ENCODE assay signal across 9 cellular contexts in genomic region chr5:1315018-1315708, GRCh38. TPM values are rescaled to one million over a fixed set of nuclear protein-coding genes. Genes with fewer than 3 reads are reported as not detected.
DNase-seq lines count a peak whose midpoint lies in the region; ATAC-seq and TF ChIP-seq lines count a peak whose summit lies in the region.
"Had no signal": no experiment of that assay in that cellular context is flagged by ENCODE, and none has a peak within 500 bp of the region (broad histone marks: within the 10 kb centered on the region; RNA-seq: fewer than 3 reads in every experiment).

No MANE protein-coding gene starts in this region.

- no TSS peak for BruUV-seq in Panc1 (replicated peaks; lab: Mats Ljungman, UMichigan)

- POLR2A ChIA-PET in Panc1 (lab: Charles Lee): no interaction called here

- H3K27me3 ChIP-seq in Panc1 (ENCODE audit: control insufficient read depth, insufficient read depth, low read length): no peaks in the 10 kb centered on the region
- H3K27me3 ChIP-seq in aorta (ENCODE audit: control insufficient read depth in 1 of 2, insufficient read depth in 2 of 2, low read length in 1 of 2): no peaks in the 10 kb centered on the region

- H3K4me1 Mint-ChIP-seq in activated naive CD8-positive, alpha-beta T cell (ENCODE audit: low read depth): peaks cover 62% of the 10 kb centered on the region
- peaks cover 63% of the 10 kb centered on the region for H3K4me1 Mint-ChIP-seq in activated naive CD8-positive, alpha-beta T cell treated with anti-CD3 and anti-CD28 coated beads for 36 hours
- H3K4me1 Mint-ChIP-seq in immature natural killer cell: peaks cover 57 to 64% of the 10 kb centered on the region in 2 donors

- H3K27ac Mint-ChIP-seq in activated naive CD8-positive, alpha-beta T cell: peak overlapping the region; percentile 64
- no peak overlapping the region for H3K27ac Mint-ChIP-seq in activated naive CD8-positive, alpha-beta T cell treated with anti-CD3 and anti-CD28 coated beads for 36 hours
- H3K27ac Mint-ChIP-seq in immature natural killer cell: no peak overlapping the region

- no peak for DNase-seq in activated naive CD8-positive, alpha-beta T cell treated with anti-CD3 and anti-CD28 coated beads for 36 hours
- DNase-seq in Panc1 (ENCODE audit: low read depth, low spot score): no peak
- no peak for DNase-seq in immature natural killer cell
- DNase-seq in aorta: peak; percentile 12 to 61
- no peak for DNase-seq in Kasumi-1 (lab: John Stamatoyannopoulos, UW)
- no peak for DNase-seq in substantia nigra (lab: John Stamatoyannopoulos, UW)
- DNase-seq: SIG-M5 had no signal

- no peaks in the 10 kb centered on the region for H3K9me3 Mint-ChIP-seq in activated naive CD8-positive, alpha-beta T cell (ENCODE audit: low read depth)
- H3K9me3 Mint-ChIP-seq in activated naive CD8-positive, alpha-beta T cell treated with anti-CD3 and anti-CD28 coated beads for 36 hours: peaks cover 10% of the 10 kb centered on the region
- peaks cover 3 to 17% (median 13%) of the 10 kb centered on the region in 6 donors for H3K9me3 Mint-ChIP-seq in immature natural killer cell

- H3K9me3 ChIP-seq in Panc1 (ENCODE audit: control insufficient read depth, insufficient read depth, low read depth, low read length): peaks cover 3% of the 10 kb centered on the region; the same call in 1 of the 2 replicates
- no peaks in the 10 kb centered on the region for H3K9me3 ChIP-seq in aorta (ENCODE audit: control insufficient read depth, low read length)

- peak overlapping the region; percentile 77 for H3K4me3 Mint-ChIP-seq in activated naive CD8-positive, alpha-beta T cell
- H3K4me3 Mint-ChIP-seq in activated naive CD8-positive, alpha-beta T cell treated with anti-CD3 and anti-CD28 coated beads for 36 hours: no peak overlapping the region
- peak overlapping the region; percentile 63 to 81 (median 73) for H3K4me3 Mint-ChIP-seq in immature natural killer cell

- intact Hi-C loops in Panc1 (cut with micrococcal nuclease; ENCODE audit: unreplicated experiment) (no loop called here), aorta (cut with DNase I) (no loop called here)

- ATAC-seq in Panc1 (0 out of 2 replicates have a peak, but pooled peaks have one; percentile 36), aorta (ENCODE audit: low FRiP score) (no peak), GM21723 (IDR thresholded peaks at IDR 0.05; ENCODE audit: unreplicated experiment) (no peak)

- H3K36me3 ChIP-seq in Panc1 (ENCODE audit: control insufficient read depth, insufficient read depth, low read length) (peaks cover 2% of the 10 kb centered on the region; the same call in 1 of the 2 replicates), aorta (ENCODE audit: control insufficient read depth in 1 of 2, insufficient read depth in 2 of 2, low read length in 1 of 2) (peaks cover 0 to 8% of the 10 kb centered on the region in 2 donors)

- in situ Hi-C loops in Panc1 (cut with HindIII; ENCODE audit: low pct_unique_long_range_greater_than_20kb, low sequenced_read_pairs): no loop called here

- H3K4me1 ChIP-seq in Panc1 (ENCODE audit: control insufficient read depth, insufficient read depth, low read length): peaks cover 21% of the 10 kb centered on the region
- no peaks in the 10 kb centered on the region for H3K4me1 ChIP-seq in aorta (ENCODE audit: control insufficient read depth in 1 of 2, insufficient read depth in 2 of 2, low read length in 2 of 2)

- H3K4me3 ChIP-seq in Panc1 (ENCODE audit: low read depth in 2 of 2, low read length in 2 of 2) (no peak overlapping the region), aorta (ENCODE audit: low read length in 2 of 2) (no peak overlapping the region)

- H3K27me3 Mint-ChIP-seq in activated naive CD8-positive, alpha-beta T cell: no peaks in the 10 kb centered on the region
- H3K27me3 Mint-ChIP-seq in activated naive CD8-positive, alpha-beta T cell treated with anti-CD3 and anti-CD28 coated beads for 36 hours: peaks cover 6% of the 10 kb centered on the region
- peaks cover 9 to 21% (median 19%) of the 10 kb centered on the region in 3 donors for H3K27me3 Mint-ChIP-seq in immature natural killer cell (ENCODE audit: low read depth in 3 of 3)

- no peak for TF ChIP-seq CTCF in Panc1 (IDR thresholded peaks at IDR 0.05)

- H3K36me3 Mint-ChIP-seq in activated naive CD8-positive, alpha-beta T cell: no peaks in the 10 kb centered on the region
- H3K36me3 Mint-ChIP-seq in activated naive CD8-positive, alpha-beta T cell treated with anti-CD3 and anti-CD28 coated beads for 36 hours: peaks cover 12% of the 10 kb centered on the region
- H3K36me3 Mint-ChIP-seq in immature natural killer cell: peaks cover 12 to 33% (median 25%) of the 10 kb centered on the region in 3 donors

- WGBS in aorta, 2 donors: 80 to 85% methylated on average over 13 of the region's 13 CpGs

- CTCF ChIA-PET in Panc1 (lab: Charles Lee): no interaction called here

- H3K27ac ChIP-seq in Panc1 (ENCODE audit: low read length) (no peak overlapping the region; the same call in 1 of the 2 replicates), aorta (ENCODE audit: low read depth in 1 of 2, low read length in 2 of 2) (no peak overlapping the region), substantia nigra (ENCODE audit: low read depth, low read length, poor library complexity, severe bottlenecking) (no peak overlapping the region)

RNA-seq across cellular contexts. Expression of gene TERT, which starts 20.3 kb away (rescaled TPM):
- 1 to 10 TPM; 6.0 to 6.2 TPM for total RNA-seq in activated naive CD8-positive, alpha-beta T cell treated with anti-CD3 and anti-CD28 coated beads for 36 hours
- total RNA-seq in Panc1 (2021; ENCODE audit: unreplicated experiment) (8.9 TPM), aorta (not detected)
- 3.7 TPM for polyA plus RNA-seq in Panc1 (2012; ENCODE audit: insufficient read length)
- polyA plus RNA-seq in immature natural killer cell (not detected), aorta (not detected)

RNA-seq across cellular contexts. Expression of gene CLPTM1L, which starts 29.7 kb away (rescaled TPM):
- 10 to 100 TPM; 90.0 to 91.6 TPM for total RNA-seq in activated naive CD8-positive, alpha-beta T cell treated with anti-CD3 and anti-CD28 coated beads for 36 hours
- total RNA-seq in Panc1 (2021; ENCODE audit: unreplicated experiment): 188 TPM
- 187 TPM for polyA plus RNA-seq in Panc1 (2012; ENCODE audit: insufficient read length)
- polyA plus RNA-seq in immature natural killer cell: 10 to 100 TPM; 25.9 to 61.6 (median 35.7) TPM
- 10 to 100 TPM; 66.0 to 71.2 TPM for total RNA-seq in aorta
- polyA plus RNA-seq in aorta: 10 to 100 TPM; 72.5 to 95.5 TPM

Comparison
In these comparisons a context has a peak if more than half of its experiments do, and no peak if none do; other contexts are left out.
1. DNase-seq: peak in aorta (2 of 2); none in activated naive CD8-positive, alpha-beta T cell treated with anti-CD3 and anti-CD28 coated beads for 36 hours (single experiment), Panc1 (single experiment), immature natural killer cell (0 of 3), Kasumi-1 (0 of 2) and substantia nigra (0 of 49).